ENCODE assay signal across 1 cellular context in genomic region chr15:75725021-75725718, GRCh38.
TF ChIP-seq lines count a peak whose summit lies in the region.

No MANE protein-coding gene starts in this region.

TF ChIP-seq in IMR-90, 13 proteins besides CTCF, POLR2A, EP300 and RAD21 (continued from another document):
- TF ChIP-seq ELK1 (IDR thresholded peaks at IDR 0.05; ENCODE audit: borderline replicate concordance, low read depth, low read length) (no peak), MAZ (IDR thresholded peaks at IDR 0.05; ENCODE audit: borderline replicate concordance, low read depth, low read length) (no peak), SMC3 (IDR thresholded peaks at IDR 0.05; ENCODE audit: low read depth, low read length) (no peak), MXI1 (IDR thresholded peaks at IDR 0.05; ENCODE audit: borderline replicate concordance, low read depth, low read length) (no peak)
TF ChIP-seq in IMR-90: peak in this region for 0.
